ENCODE assay signal across 1 cellular context in the genomic region with DNA sequence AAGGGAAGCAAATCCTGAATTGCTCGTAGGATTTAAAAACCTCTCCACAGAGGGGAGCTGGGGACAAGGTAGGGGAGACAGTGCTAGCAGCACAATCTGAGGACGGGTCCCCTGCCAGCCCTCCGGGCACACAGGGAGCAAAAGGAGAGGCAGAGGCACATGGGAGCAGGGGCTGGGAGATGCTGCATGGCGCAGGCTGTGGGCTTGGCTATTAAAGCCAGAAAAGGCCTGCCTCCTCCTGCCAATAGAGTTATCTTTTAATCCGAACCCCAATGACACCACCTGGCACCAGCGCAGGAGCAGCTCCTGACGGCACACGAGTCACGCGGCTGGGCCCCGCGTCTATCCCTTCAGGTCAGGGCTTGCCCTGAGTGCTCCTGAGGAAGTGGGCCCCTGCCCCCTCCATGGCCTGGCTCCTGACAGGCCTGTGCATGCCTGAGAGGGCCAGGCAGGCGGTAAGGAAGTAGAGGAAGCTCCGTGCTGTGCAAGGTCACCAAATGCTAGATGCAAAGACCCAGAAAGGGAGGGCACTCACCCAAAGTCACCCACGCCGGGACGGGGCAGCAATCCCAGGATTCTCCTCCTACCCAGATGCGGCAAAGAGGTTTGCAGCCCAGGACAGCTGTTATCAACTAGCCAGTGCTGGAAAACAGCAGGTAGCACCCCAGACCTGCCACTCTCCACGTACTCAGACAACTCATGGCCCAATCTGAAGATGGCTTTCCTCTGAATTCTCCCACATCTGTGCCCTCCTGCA.
TF ChIP-seq lines count a peak whose summit lies in the region.

No MANE protein-coding gene starts in this region.

TF ChIP-seq in HepG2, 621 proteins besides CTCF, POLR2A, EP300 and RAD21 (continued from another document):
- TF ChIP-seq, protein P1, sequence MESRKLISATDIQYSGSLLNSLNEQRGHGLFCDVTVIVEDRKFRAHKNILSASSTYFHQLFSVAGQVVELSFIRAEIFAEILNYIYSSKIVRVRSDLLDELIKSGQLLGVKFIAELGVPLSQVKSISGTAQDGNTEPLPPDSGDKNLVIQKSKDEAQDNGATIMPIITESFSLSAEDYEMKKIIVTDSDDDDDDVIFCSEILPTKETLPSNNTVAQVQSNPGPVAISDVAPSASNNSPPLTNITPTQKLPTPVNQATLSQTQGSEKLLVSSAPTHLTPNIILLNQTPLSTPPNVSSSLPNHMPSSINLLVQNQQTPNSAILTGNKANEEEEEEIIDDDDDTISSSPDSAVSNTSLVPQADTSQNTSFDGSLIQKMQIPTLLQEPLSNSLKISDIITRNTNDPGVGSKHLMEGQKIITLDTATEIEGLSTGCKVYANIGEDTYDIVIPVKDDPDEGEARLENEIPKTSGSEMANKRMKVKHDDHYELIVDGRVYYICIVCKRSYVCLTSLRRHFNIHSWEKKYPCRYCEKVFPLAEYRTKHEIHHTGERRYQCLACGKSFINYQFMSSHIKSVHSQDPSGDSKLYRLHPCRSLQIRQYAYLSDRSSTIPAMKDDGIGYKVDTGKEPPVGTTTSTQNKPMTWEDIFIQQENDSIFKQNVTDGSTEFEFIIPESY (CRISPR knock-in tag; IDR thresholded peaks at IDR 0.05): peak; percentile 89
- TF ChIP-seq MZF1 (CRISPR knock-in tag; IDR thresholded peaks at IDR 0.05; ENCODE audit: borderline replicate concordance) (no peak), ZNF788 (CRISPR knock-in tag; IDR thresholded peaks at IDR 0.05; ENCODE audit: borderline replicate concordance) (no peak), ZNF543 (CRISPR knock-in tag; IDR thresholded peaks at IDR 0.05) (no peak), ZBTB40 (IDR thresholded peaks at IDR 0.05) (no peak), ZBTB40 (CRISPR knock-in tag; IDR thresholded peaks at IDR 0.05) (no peak)
